Comparison of ENCODE assay signal across 2 cellular contexts in genomic region chr11:66275984-66276612, GRCh38.
A peak's percentile ranks its signal among the peaks of the same experiment; 100 is the strongest.
TF ChIP-seq lines count a peak whose summit lies in the region.

No MANE protein-coding gene starts in this region.

TF ChIP-seq in K562, 482 proteins besides CTCF, POLR2A, EP300 and RAD21:
- TF ChIP-seq RB1 (IDR thresholded peaks at IDR 0.05; ENCODE audit: low read depth) = no peak
- 0 out of 2 replicates have a peak, but pooled peaks have one; percentile 14 for TF ChIP-seq RBFOX2 (IDR thresholded peaks at IDR 0.05; ENCODE audit: low read depth, low read length)

TF ChIP-seq in GM12891, 5 proteins besides CTCF, POLR2A, EP300 and RAD21:
- TF ChIP-seq PAX5 (IDR thresholded peaks at IDR 0.05; ENCODE audit: insufficient read depth, low read length, severe bottlenecking) (no peak), SPI1 (IDR thresholded peaks at IDR 0.05; ENCODE audit: low read depth, low read length) (no peak), POLR2AphosphoS5 (IDR thresholded peaks at IDR 0.05; ENCODE audit: low read depth, low read length) (no peak), POU2F2 (IDR thresholded peaks at IDR 0.05; ENCODE audit: low read depth, low read length) (no peak), TAF1 (IDR thresholded peaks at IDR 0.05; ENCODE audit: low read depth, low read length) (no peak)
